28 cellular contexts compared by ENCODE assay signal in the genomic region with DNA sequence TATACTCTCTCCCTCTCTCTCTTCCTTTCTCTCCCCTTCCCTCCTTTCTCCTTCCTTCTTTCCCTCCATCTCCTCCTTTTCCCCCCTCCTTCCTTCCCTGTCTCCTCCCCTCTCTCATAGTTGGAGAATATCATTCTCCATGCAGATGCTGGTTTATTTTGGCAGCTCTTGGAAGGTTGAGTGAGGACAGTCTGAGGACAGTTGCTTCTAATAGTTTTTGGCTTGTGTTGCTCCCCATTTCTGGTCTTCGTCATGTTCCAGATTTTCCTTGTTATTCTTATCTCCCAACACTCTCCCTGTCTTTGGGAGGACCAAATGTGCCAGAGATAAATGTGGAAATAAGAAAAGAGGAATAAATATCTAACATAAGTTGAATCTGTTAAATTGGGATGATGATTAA.
"Had no signal": no experiment of that assay in that cellular context is flagged by ENCODE, and none has a peak within 500 bp of the region (broad histone marks: within the 10 kb centered on the region; RNA-seq: fewer than 3 reads in every experiment).

No MANE protein-coding gene starts in this region.

- H3K36me3 Mint-ChIP-seq: activated CD8-positive, alpha-beta memory T cell treated with anti-CD3 and anti-CD28 coated beads, Interleukin-2, amount 10 ng/mL, durations not matched to agents 7 days and 5 days; activated naive CD8-positive, alpha-beta T cell; T-cell had no signal

- H3K27me3 Mint-ChIP-seq: activated CD4-positive, alpha-beta T cell treated with anti-CD3 and anti-CD28 coated beads, Interleukin-2, amount 10 ng/mL, durations not matched to agents 24 days and 14 days; activated CD8-positive, alpha-beta memory T cell treated with anti-CD3 and anti-CD28 coated beads, Interleukin-2, amount 10 ng/mL, durations not matched to agents 7 days and 5 days; activated naive CD8-positive, alpha-beta T cell; activated T-helper 17 cell treated with anti-CD3 and anti-CD28 coated beads, Interleukin-2, amount 50 U/mL, for 72 hours had no signal

- H3K9me3 Mint-ChIP-seq: activated B cell treated with CpG ODN at 0.5 μM for 24 hours; activated CD4-positive, alpha-beta T cell treated with anti-CD3 and anti-CD28 coated beads, Interleukin-2, amount 10 ng/mL, durations not matched to agents 24 days and 14 days; activated naive CD4-positive, alpha-beta T cell treated with anti-CD3 and anti-CD28 coated beads for 36 hours; activated T-cell treated with anti-CD3 and anti-CD28 coated beads, Interleukin-2, amount 50 U/mL, for 4 hours; activated T-helper 17 cell treated with anti-CD3 and anti-CD28 coated beads, Interleukin-2, amount 50 U/mL, for 72 hours had no signal

- H3K4me3 Mint-ChIP-seq: activated B cell treated with CpG ODN at 0.5 μM for 24 hours; activated CD4-positive, alpha-beta T cell treated with anti-CD3 and anti-CD28 coated beads, Interleukin-2, amount 10 ng/mL, durations not matched to agents 24 days and 14 days; activated CD8-positive, alpha-beta memory T cell treated with anti-CD3 and anti-CD28 coated beads, Interleukin-2, amount 10 ng/mL, durations not matched to agents 7 days and 5 days; activated naive CD4-positive, alpha-beta T cell treated with anti-CD3 and anti-CD28 coated beads for 36 hours; activated naive CD8-positive, alpha-beta T cell; activated T-cell treated with anti-CD3 and anti-CD28 coated beads, Interleukin-2, amount 50 U/mL, for 4 hours; activated T-helper 17 cell treated with anti-CD3 and anti-CD28 coated beads, Interleukin-2, amount 50 U/mL, for 72 hours; T-cell had no signal

- H3K27ac ChIP-seq: brain microvascular endothelial cell, cardiac muscle cell had no signal

- DNase-seq: activated B cell treated with CpG ODN at 0.5 μM for 24 hours; activated CD4-positive, alpha-beta T cell treated with anti-CD3 and anti-CD28 coated beads for 1 hour; activated CD4-positive, alpha-beta T cell treated with anti-CD3 and anti-CD28 coated beads, Interleukin-2, amount 10 ng/mL, durations not matched to agents 24 days and 14 days; activated CD4-positive, alpha-beta T cell treated with anti-CD3 and anti-CD28 coated beads, Interleukin-2, amount 50 U/mL, for 48 hours; activated CD8-positive, alpha-beta memory T cell treated with anti-CD3 and anti-CD28 coated beads, Interleukin-2, amount 10 ng/mL, durations not matched to agents 7 days and 5 days; activated gamma-delta T cell; activated naive CD4-positive, alpha-beta T cell treated with anti-CD3 and anti-CD28 coated beads for 36 hours; activated T-cell treated with anti-CD3 and anti-CD28 coated beads, Interleukin-2, amount 50 U/mL, for 4 hours; amygdala; brain microvascular endothelial cell; IMR-90; Kasumi-1; KBM-7; NCI-H1417; NCI-H1930; NCI-H2171 treated with DMSO at 0.1 percent for 48 hours; NCI-H345; NCI-H524; PC-3; SIG-M5; T-cell; T-helper 2 cell; T1000 had no signal

- H3K36me3 ChIP-seq: brain microvascular endothelial cell, cardiac muscle cell had no signal

- H3K27ac Mint-ChIP-seq: activated B cell treated with CpG ODN at 0.5 μM for 24 hours; activated CD4-positive, alpha-beta T cell treated with anti-CD3 and anti-CD28 coated beads, Interleukin-2, amount 10 ng/mL, durations not matched to agents 24 days and 14 days; activated CD8-positive, alpha-beta memory T cell treated with anti-CD3 and anti-CD28 coated beads, Interleukin-2, amount 10 ng/mL, durations not matched to agents 7 days and 5 days; activated naive CD4-positive, alpha-beta T cell treated with anti-CD3 and anti-CD28 coated beads for 36 hours; activated naive CD8-positive, alpha-beta T cell; activated T-helper 17 cell treated with anti-CD3 and anti-CD28 coated beads, Interleukin-2, amount 50 U/mL, for 72 hours; T-cell had no signal

- FAIRE-seq: RCC 7860, TTC549 had no signal

- H3K4me1 Mint-ChIP-seq: activated B cell treated with CpG ODN at 0.5 μM for 24 hours; activated CD4-positive, alpha-beta T cell treated with anti-CD3 and anti-CD28 coated beads, Interleukin-2, amount 10 ng/mL, durations not matched to agents 24 days and 14 days; activated CD8-positive, alpha-beta memory T cell treated with anti-CD3 and anti-CD28 coated beads, Interleukin-2, amount 10 ng/mL, durations not matched to agents 7 days and 5 days; activated T-helper 17 cell treated with anti-CD3 and anti-CD28 coated beads, Interleukin-2, amount 50 U/mL, for 72 hours; T-cell had no signal

- H3K27me3 ChIP-seq: brain microvascular endothelial cell, cardiac muscle cell had no signal

- H3K4me3 ChIP-seq: cardiac muscle cell had no signal

- ATAC-seq: activated CD8-positive, alpha-beta memory T cell treated with anti-CD3 and anti-CD28 coated beads, Interleukin-2, amount 10 ng/mL, durations not matched to agents 7 days and 5 days; activated T-cell treated with anti-CD3 and anti-CD28 coated beads, Interleukin-2, amount 50 U/mL, for 4 hours; activated T-helper 17 cell treated with anti-CD3 and anti-CD28 coated beads, Interleukin-2, amount 50 U/mL, for 72 hours; PC-3; T-cell had no signal
